In genomic region chr19:4830332-4830731, GRCh38 we compare ENCODE assay signal across 10 cellular contexts. TPM values are rescaled to one million over a fixed set of nuclear protein-coding genes. Genes with fewer than 3 reads are reported as not detected.
DNase-seq lines count a peak whose midpoint lies in the region; ATAC-seq and TF ChIP-seq lines count a peak whose summit lies in the region.
"Had no signal": no experiment of that assay in that cellular context is flagged by ENCODE, and none has a peak within 500 bp of the region (broad histone marks: within the 10 kb centered on the region; RNA-seq: fewer than 3 reads in every experiment).

No MANE protein-coding gene starts in this region.

- H3K9me3 Mint-ChIP-seq in activated naive CD4-positive, alpha-beta T cell treated with anti-CD3 and anti-CD28 coated beads for 36 hours, result no peaks in the 10 kb centered on the region
- no peaks in the 10 kb centered on the region for H3K9me3 Mint-ChIP-seq in memory B cell

- in situ Hi-C loops in astrocyte of the spinal cord (cut with HindIII; ENCODE audit: low sequenced_read_pairs) (no loop called here), transverse colon (cut with MboI; ENCODE audit: low pct_ligation_motif_present in 1 of 4, low pct_unique_long_range_greater_than_20kb in 1 of 4, low sequenced_read_pairs in 3 of 4) (no loop called here)

- H3K27me3 ChIP-seq in transverse colon, result no peaks in the 10 kb centered on the region

- H3K9me3 ChIP-seq in transverse colon, result no peaks in the 10 kb centered on the region

- H3K36me3 ChIP-seq in transverse colon, result no peaks in the 10 kb centered on the region

- H3K4me3 ChIP-seq in astrocyte of the spinal cord (ENCODE audit: low read depth, low read length) (peak overlapping the region; percentile 76), transverse colon (peak overlapping the region; percentile 75 to 97 (median 85))

- H3K27ac Mint-ChIP-seq in activated naive CD4-positive, alpha-beta T cell treated with anti-CD3 and anti-CD28 coated beads for 36 hours, result peak overlapping the region; percentile 85
- peak overlapping the region; percentile 94 for H3K27ac Mint-ChIP-seq in memory B cell

- CTCF ChIA-PET in activated naive CD4-positive, alpha-beta T cell treated with anti-CD3 and anti-CD28 coated beads for 36 hours (lab: Charles Lee), result interaction anchor here (0.7 to 2.2 kb wide), 4 partner anchors 20 to 29 kb away, joined by 3 to 8 read pairs (median 4); no protein-coding TSS in a partner anchor

- no peaks in the 10 kb centered on the region for H3K27me3 Mint-ChIP-seq in activated naive CD4-positive, alpha-beta T cell treated with anti-CD3 and anti-CD28 coated beads for 36 hours (ENCODE audit: low read depth)
- no peaks in the 10 kb centered on the region for H3K27me3 Mint-ChIP-seq in memory B cell

- peaks cover 7% of the 10 kb centered on the region for H3K36me3 Mint-ChIP-seq in activated naive CD4-positive, alpha-beta T cell treated with anti-CD3 and anti-CD28 coated beads for 36 hours (ENCODE audit: low read depth)
- peaks cover 2% of the 10 kb centered on the region for H3K36me3 Mint-ChIP-seq in memory B cell

- peaks cover 15 to 48% (median 27%) of the 10 kb centered on the region in 4 donors for H3K4me1 ChIP-seq in transverse colon

- DNase-seq in activated naive CD4-positive, alpha-beta T cell treated with anti-CD3 and anti-CD28 coated beads for 36 hours, result no peak
- no peak for DNase-seq in activated naive CD4-positive, alpha-beta T cell treated with anti-CD3 and anti-CD28 coated beads, Interleukin-2, amount 50 U/mL, for 16 hours
- DNase-seq in astrocyte of the spinal cord (ENCODE audit: low read depth, low spot score) (no peak), memory B cell (ENCODE audit: low spot score in 2 of 2) (no peak), transverse colon (no peak), germinal center (ENCODE audit: low spot score) (no peak), kidney tubule cell (ENCODE audit: low spot score) (no peak), COLO829 (ENCODE audit: low spot score) (no peak)
- DNase-seq: DMS79 treated with DMSO at 0.1 percent for 48 hours, NCI-H446 had no signal

- no peak for TF ChIP-seq EP300 in transverse colon (IDR thresholded peaks at IDR 0.05; ENCODE audit: low read depth)

- H3K4me1 Mint-ChIP-seq in activated naive CD4-positive, alpha-beta T cell treated with anti-CD3 and anti-CD28 coated beads for 36 hours (ENCODE audit: low read depth), result peaks cover 20% of the 10 kb centered on the region
- peaks cover 20% of the 10 kb centered on the region for H3K4me1 Mint-ChIP-seq in memory B cell

- WGBS in transverse colon (ENCODE audit: low coverage in 1 of 2), 2 donors, result 79 to 94% methylated on average over 2 to 6 of the region's 6 CpGs

- ATAC-seq in memory B cell (ENCODE audit: low read depth), result no peak

- intact Hi-C loops in activated naive CD4-positive, alpha-beta T cell treated with anti-CD3 and anti-CD28 coated beads for 36 hours (cut with micrococcal nuclease), result loop anchor here (2.0 kb wide), 1 partner anchor 16 kb away; no protein-coding TSS in a partner anchor
- intact Hi-C loops in transverse colon (cut with DNase I; ENCODE audit: low total_unique reads), result no loop called here

- peak overlapping the region; percentile 86 for H3K4me3 Mint-ChIP-seq in activated naive CD4-positive, alpha-beta T cell treated with anti-CD3 and anti-CD28 coated beads for 36 hours
- H3K4me3 Mint-ChIP-seq in memory B cell, result peak overlapping the region; percentile 90

- no peak for TF ChIP-seq POLR2A in transverse colon (IDR thresholded peaks at IDR 0.05)

- TF ChIP-seq CTCF in astrocyte of the spinal cord (IDR thresholded peaks at IDR 0.05; ENCODE audit: low read depth, low read length) (no peak), transverse colon (IDR thresholded peaks at IDR 0.05) (no peak)

- peak overlapping the region; percentile 86 to 95 (median 93) for H3K27ac ChIP-seq in transverse colon

RNA-seq across cellular contexts. Expression of gene TICAM1, which starts 1.2 kb away (rescaled TPM):
- total RNA-seq in activated naive CD4-positive, alpha-beta T cell treated with anti-CD3 and anti-CD28 coated beads for 36 hours, result 10 to 100 TPM; 15.2 to 16.5 TPM
- 10 to 100 TPM; 17.7 to 66.6 (median 20.8) TPM for total RNA-seq in transverse colon

RNA-seq across cellular contexts. Expression of gene PLIN3, which starts 37.1 kb away (rescaled TPM):
- total RNA-seq in activated naive CD4-positive, alpha-beta T cell treated with anti-CD3 and anti-CD28 coated beads for 36 hours, result 10 to 100 TPM; 16.1 to 17.1 TPM
- 10 to 100 TPM; 27.5 to 85.5 (median 77.1) TPM for total RNA-seq in transverse colon

RNA-seq across cellular contexts. Expression of gene FEM1A, which starts 38.8 kb away (rescaled TPM):
- 1 to 10 TPM; 8.1 to 9.1 TPM for total RNA-seq in activated naive CD4-positive, alpha-beta T cell treated with anti-CD3 and anti-CD28 coated beads for 36 hours
- 10 to 100 TPM; 13.3 to 63.5 (median 15.5) TPM for total RNA-seq in transverse colon
